1 cellular context compared by ENCODE assay signal in the genomic region with DNA sequence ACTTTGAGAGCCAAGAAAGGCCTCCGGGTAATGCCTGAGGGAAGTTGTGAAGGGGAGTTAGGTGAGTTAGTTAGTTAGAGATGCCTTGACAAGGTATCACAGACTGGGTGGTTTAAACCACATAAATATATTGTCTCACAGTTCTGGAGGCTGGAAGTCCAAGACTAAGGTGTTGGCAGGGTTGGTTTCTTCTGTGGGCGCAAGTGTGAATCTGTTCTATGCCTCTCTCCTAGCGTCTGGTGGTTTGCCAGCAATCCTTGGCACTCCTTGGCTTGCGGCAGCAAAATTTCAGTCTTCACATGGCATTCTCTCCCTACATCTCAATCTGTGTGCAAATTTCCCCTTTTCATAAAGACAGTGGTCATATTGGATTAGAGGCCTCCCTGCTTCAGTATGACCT.
TF ChIP-seq lines count a peak whose summit lies in the region.

No MANE protein-coding gene starts in this region.

TF ChIP-seq in GM23338, 12 proteins besides CTCF, POLR2A, EP300 and RAD21 (continued from another document):
- TF ChIP-seq, protein P1, sequence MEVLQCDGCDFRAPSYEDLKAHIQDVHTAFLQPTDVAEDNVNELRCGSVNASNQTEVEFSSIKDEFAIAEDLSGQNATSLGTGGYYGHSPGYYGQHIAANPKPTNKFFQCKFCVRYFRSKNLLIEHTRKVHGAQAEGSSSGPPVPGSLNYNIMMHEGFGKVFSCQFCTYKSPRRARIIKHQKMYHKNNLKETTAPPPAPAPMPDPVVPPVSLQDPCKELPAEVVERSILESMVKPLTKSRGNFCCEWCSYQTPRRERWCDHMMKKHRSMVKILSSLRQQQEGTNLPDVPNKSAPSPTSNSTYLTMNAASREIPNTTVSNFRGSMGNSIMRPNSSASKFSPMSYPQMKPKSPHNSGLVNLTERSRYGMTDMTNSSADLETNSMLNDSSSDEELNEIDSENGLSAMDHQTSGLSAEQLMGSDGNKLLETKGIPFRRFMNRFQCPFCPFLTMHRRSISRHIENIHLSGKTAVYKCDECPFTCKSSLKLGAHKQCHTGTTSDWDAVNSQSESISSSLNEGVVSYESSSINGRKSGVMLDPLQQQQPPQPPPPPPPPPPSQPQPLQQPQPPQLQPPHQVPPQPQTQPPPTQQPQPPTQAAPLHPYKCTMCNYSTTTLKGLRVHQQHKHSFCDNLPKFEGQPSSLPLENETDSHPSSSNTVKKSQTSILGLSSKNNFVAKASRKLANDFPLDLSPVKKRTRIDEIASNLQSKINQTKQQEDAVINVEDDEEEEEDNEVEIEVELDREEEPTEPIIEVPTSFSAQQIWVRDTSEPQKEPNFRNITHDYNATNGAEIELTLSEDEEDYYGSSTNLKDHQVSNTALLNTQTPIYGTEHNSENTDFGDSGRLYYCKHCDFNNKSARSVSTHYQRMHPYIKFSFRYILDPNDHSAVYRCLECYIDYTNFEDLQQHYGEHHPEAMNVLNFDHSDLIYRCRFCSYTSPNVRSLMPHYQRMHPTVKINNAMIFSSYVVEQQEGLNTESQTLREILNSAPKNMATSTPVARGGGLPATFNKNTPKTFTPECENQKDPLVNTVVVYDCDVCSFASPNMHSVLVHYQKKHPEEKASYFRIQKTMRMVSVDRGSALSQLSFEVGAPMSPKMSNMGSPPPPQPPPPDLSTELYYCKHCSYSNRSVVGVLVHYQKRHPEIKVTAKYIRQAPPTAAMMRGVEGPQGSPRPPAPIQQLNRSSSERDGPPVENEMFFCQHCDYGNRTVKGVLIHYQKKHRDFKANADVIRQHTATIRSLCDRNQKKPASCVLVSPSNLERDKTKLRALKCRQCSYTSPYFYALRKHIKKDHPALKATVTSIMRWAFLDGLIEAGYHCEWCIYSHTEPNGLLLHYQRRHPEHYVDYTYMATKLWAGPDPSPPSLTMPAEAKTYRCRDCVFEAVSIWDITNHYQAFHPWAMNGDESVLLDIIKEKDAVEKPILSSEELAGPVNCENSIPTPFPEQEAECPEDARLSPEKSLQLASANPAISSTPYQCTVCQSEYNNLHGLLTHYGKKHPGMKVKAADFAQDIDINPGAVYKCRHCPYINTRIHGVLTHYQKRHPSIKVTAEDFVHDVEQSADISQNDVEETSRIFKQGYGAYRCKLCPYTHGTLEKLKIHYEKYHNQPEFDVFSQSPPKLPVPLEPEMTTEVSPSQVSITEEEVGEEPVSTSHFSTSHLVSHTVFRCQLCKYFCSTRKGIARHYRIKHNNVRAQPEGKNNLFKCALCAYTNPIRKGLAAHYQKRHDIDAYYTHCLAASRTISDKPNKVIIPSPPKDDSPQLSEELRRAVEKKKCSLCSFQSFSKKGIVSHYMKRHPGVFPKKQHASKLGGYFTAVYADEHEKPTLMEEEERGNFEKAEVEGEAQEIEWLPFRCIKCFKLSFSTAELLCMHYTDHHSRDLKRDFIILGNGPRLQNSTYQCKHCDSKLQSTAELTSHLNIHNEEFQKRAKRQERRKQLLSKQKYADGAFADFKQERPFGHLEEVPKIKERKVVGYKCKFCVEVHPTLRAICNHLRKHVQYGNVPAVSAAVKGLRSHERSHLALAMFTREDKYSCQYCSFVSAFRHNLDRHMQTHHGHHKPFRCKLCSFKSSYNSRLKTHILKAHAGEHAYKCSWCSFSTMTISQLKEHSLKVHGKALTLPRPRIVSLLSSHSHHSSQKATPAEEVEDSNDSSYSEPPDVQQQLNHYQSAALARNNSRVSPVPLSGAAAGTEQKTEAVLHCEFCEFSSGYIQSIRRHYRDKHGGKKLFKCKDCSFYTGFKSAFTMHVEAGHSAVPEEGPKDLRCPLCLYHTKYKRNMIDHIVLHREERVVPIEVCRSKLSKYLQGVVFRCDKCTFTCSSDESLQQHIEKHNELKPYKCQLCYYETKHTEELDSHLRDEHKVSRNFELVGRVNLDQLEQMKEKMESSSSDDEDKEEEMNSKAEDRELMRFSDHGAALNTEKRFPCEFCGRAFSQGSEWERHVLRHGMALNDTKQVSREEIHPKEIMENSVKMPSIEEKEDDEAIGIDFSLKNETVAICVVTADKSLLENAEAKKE (CRISPR knock-in tag; IDR thresholded peaks at IDR 0.05) = no peak
- TF ChIP-seq NANOG (IDR thresholded peaks at IDR 0.05; ENCODE audit: borderline replicate concordance) (no peak), CREB1 (CRISPR knock-in tag; IDR thresholded peaks at IDR 0.05; ENCODE audit: low read depth) (no peak), STAT1 (IDR thresholded peaks at IDR 0.05; ENCODE audit: unreplicated experiment) (no peak)
